In the genomic region with DNA sequence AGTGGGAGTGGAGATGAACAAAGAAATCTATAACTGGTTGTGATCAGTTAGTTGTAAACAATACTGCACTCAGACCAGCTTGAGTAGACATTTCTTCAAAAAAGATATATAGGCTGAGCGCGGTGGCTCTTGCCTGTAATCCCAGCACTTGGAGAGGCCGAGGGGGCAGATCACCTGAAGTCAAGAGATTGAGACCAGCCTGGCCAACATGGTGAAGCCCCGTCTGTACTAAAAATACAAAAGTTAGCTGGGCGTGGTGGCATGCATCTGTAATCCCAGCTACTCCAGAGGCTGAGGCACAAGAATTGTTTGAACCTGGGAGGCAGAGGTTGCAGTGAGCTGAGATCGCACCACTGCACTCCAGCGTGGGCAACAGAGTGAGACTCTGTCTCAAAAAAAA, we compare ENCODE assay signal across 4 cellular contexts. TPM values are rescaled to one million over a fixed set of nuclear protein-coding genes. Genes with fewer than 3 reads are reported as not detected.
"Had no signal": no experiment of that assay in that cellular context is flagged by ENCODE, and none has a peak within 500 bp of the region (broad histone marks: within the 10 kb centered on the region; RNA-seq: fewer than 3 reads in every experiment).

No MANE protein-coding gene starts in this region.

RNA-seq across cellular contexts. Expression of a gene that starts 26.9 kb away (rescaled TPM):
- total RNA-seq: lung microvascular endothelial cell, mammary epithelial cell, mononuclear cell, myocyte had no signal
